In the genomic region with DNA sequence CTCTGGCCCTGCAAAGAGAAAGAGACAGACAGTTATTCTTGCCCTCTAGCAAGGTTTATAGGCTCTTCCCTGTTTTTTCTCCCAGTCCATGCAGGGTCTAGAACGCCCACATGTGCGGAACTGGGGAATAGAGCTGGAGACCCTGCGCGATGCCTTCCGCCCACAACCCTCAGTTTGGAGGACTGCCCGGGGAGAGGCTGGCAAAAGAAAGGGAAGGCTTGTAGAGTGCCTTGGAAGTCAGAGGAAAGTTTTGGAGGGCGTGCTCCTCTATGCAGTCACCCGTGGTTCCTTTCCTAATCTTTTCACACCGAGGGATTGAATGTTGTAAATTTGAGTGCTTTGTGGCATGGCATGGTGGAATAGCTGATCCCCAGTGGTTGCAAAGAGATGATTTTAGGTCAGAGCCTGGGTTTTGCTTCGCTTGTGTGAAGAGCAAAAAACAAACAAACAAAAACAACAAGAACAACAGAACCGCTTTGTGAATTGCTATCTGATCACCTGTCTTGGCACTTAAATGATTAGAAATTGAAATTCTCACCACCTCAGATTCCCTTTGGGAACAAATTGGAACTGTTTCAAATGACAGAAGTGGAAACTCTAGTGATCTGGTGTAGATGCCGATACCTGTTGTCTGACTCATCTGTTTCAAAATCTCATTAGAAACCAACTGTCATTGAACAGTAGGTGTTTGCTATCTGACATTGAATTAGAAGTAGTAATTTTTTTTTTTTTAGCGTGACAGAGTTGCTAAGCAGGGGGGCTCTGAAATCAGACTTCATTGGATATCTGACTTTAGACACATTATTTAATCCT, we compare ENCODE assay signal across 8 cellular contexts. TPM values are rescaled to one million over a fixed set of nuclear protein-coding genes. Genes with fewer than 3 reads are reported as not detected.
DNase-seq lines count a peak whose midpoint lies in the region; ATAC-seq and TF ChIP-seq lines count a peak whose summit lies in the region.

No MANE protein-coding gene starts in this region.

- TF ChIP-seq POLR2A in uterus (IDR thresholded peaks at IDR 0.05), result no peak

- no peaks in the 10 kb centered on the region for H3K27me3 Mint-ChIP-seq in dendritic cell treated with granulocyte-macrophage colony-stimulating factor and Interleukin-4, amounts not matched to agents 40 ng/mL and 50 ng/mL, for 4 days

- peak overlapping the region; percentile 78 for H3K4me3 ChIP-seq in lung
- H3K4me3 ChIP-seq in uterus, result peak overlapping the region; percentile 37 to 64

- peak overlapping the region; percentile 97 for H3K27ac Mint-ChIP-seq in dendritic cell treated with granulocyte-macrophage colony-stimulating factor and Interleukin-4, amounts not matched to agents 40 ng/mL and 50 ng/mL, for 4 days

- H3K4me1 ChIP-seq in lung (ENCODE audit: control insufficient read depth in 2 of 2, insufficient read depth in 2 of 2, low read length in 2 of 2), result no peaks in the 10 kb centered on the region
- peaks cover 0 to 6% of the 10 kb centered on the region in 2 donors for H3K4me1 ChIP-seq in uterus

- peaks cover 7% of the 10 kb centered on the region for H3K9me3 Mint-ChIP-seq in dendritic cell treated with granulocyte-macrophage colony-stimulating factor and Interleukin-4, amounts not matched to agents 40 ng/mL and 50 ng/mL, for 4 days

- H3K36me3 Mint-ChIP-seq in dendritic cell treated with granulocyte-macrophage colony-stimulating factor and Interleukin-4, amounts not matched to agents 40 ng/mL and 50 ng/mL, for 4 days (ENCODE audit: low read depth), result peaks cover 29% of the 10 kb centered on the region

- no peaks in the 10 kb centered on the region for H3K9me3 ChIP-seq in lung (ENCODE audit: control insufficient read depth in 2 of 2, insufficient read depth in 1 of 2, low read length in 1 of 2)
- H3K9me3 ChIP-seq in uterus, result no peaks in the 10 kb centered on the region

- peak; percentile 14 for ATAC-seq in GM18907 (IDR thresholded peaks at IDR 0.05; ENCODE audit: unreplicated experiment)
- no peak for ATAC-seq in lung (ENCODE audit: insufficient read depth, low FRiP score)
- ATAC-seq in HG03378 (IDR thresholded peaks at IDR 0.05; ENCODE audit: unreplicated experiment), result no peak

- peaks cover 33% of the 10 kb centered on the region for H3K4me1 Mint-ChIP-seq in dendritic cell treated with granulocyte-macrophage colony-stimulating factor and Interleukin-4, amounts not matched to agents 40 ng/mL and 50 ng/mL, for 4 days (ENCODE audit: low read depth)

- peak; percentile 14 for DNase-seq in AG08396 (ENCODE audit: low spot score)
- DNase-seq in NCI-H526 (lab: John Stamatoyannopoulos, UW), result peak; percentile 68 to 73
- no peak for DNase-seq in lung (ENCODE audit: low spot score)
- no peak for DNase-seq in uterus
- DNase-seq in effector CD4-positive, alpha-beta T cell, result no peak

- H3K36me3 ChIP-seq in lung (ENCODE audit: control insufficient read depth in 2 of 2, insufficient read depth in 2 of 2, low read length in 2 of 2), result no peaks in the 10 kb centered on the region
- no peaks in the 10 kb centered on the region for H3K36me3 ChIP-seq in uterus

- WGBS in lung, 2 donors, result 15 to 19% methylated on average over 13 of the region's 13 CpGs

- TF ChIP-seq CTCF in lung (IDR thresholded peaks at IDR 0.05; ENCODE audit: control extremely low read depth, extremely low read depth), result no peak
- TF ChIP-seq CTCF in uterus (IDR thresholded peaks at IDR 0.05), result no peak

- H3K4me3 Mint-ChIP-seq in dendritic cell treated with granulocyte-macrophage colony-stimulating factor and Interleukin-4, amounts not matched to agents 40 ng/mL and 50 ng/mL, for 4 days, result peak overlapping the region; percentile 95

- H3K27me3 ChIP-seq in lung (ENCODE audit: control insufficient read depth, insufficient read depth) (no peaks in the 10 kb centered on the region), uterus (no peaks in the 10 kb centered on the region)

- H3K27ac ChIP-seq in lung (ENCODE audit: low read depth in 1 of 2, low read length in 1 of 2) (peak overlapping the region in 1 of 2 donors; percentile 88), uterus (no peak overlapping the region)

- intact Hi-C loops in dendritic cell treated with granulocyte-macrophage colony-stimulating factor and Interleukin-4, amounts not matched to agents 40 ng/mL and 50 ng/mL, for 4 days (cut with micrococcal nuclease), result loop anchor here (5.0 to 10.0 kb wide), 2 partner anchors 307 to 430 kb away; partner anchors contain the start of genes BLTP3B, DEPDC4 and SCYL2
- intact Hi-C loops in uterus (cut with DNase I; ENCODE audit: low total_unique reads), result no loop called here

RNA-seq across cellular contexts. Expression of gene GAS2L3, which starts 1.0 kb away (rescaled TPM):
- 10 to 100 TPM; 10.7 to 15.6 TPM for total RNA-seq in lung
- polyA plus RNA-seq in lung, result 1 to 10 TPM; 1.7 to 3.4 TPM
- total RNA-seq in uterus, result 10 to 100 TPM in 1 of 4 donors, 1 to 10 TPM in 1, not detected in 2; 2.5 to 45.8 TPM

Comparison
In these comparisons a context has a peak if more than half of its experiments do, and no peak if none do; other contexts are left out.
1. DNase-seq: peak in AG08396 (single experiment) and NCI-H526 (2 of 2); none in lung (single experiment), uterus (0 of 2) and effector CD4-positive, alpha-beta T cell (single experiment).